ENCODE assay signal across 1 cellular context in the genomic region with DNA sequence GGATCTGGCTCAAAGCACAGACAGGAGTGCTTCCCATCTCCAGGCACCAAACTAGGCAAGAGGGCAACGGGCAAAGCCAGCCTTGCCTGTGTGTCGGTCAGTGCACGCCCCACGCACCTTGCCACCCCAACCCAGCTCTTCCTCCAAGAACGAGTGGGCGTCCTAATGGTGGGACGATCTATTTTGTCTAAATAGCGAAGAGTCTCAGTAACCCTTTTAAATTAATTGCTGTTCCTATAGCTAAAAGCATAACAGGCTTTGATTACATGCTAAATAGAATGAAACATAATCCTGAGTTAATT.
TF ChIP-seq lines count a peak whose summit lies in the region.

No MANE protein-coding gene starts in this region.

TF ChIP-seq in endothelial cell of umbilical vein, 7 proteins besides CTCF, POLR2A, EP300 and RAD21:
- peak; percentile 1 for TF ChIP-seq EZH2 (IDR thresholded peaks at IDR 0.05; ENCODE audit: borderline replicate concordance, low read depth, low read length, severe bottlenecking)
- no peak for TF ChIP-seq GATA2 (IDR thresholded peaks at IDR 0.05; ENCODE audit: insufficient read depth, insufficient read length, low read depth, low read length)
- TF ChIP-seq, protein P1, sequence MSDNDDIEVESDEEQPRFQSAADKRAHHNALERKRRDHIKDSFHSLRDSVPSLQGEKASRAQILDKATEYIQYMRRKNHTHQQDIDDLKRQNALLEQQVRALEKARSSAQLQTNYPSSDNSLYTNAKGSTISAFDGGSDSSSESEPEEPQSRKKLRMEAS (IDR thresholded peaks at IDR 0.05; ENCODE audit: insufficient read depth, insufficient read length) = no peak
- TF ChIP-seq JUN (IDR thresholded peaks at IDR 0.05; ENCODE audit: borderline replicate concordance, insufficient read depth, insufficient read length, low read depth) = no peak
TF ChIP-seq in endothelial cell of umbilical vein: peak in this region for 1.
